Comparison of ENCODE assay signal across 22 cellular contexts in the genomic region with DNA sequence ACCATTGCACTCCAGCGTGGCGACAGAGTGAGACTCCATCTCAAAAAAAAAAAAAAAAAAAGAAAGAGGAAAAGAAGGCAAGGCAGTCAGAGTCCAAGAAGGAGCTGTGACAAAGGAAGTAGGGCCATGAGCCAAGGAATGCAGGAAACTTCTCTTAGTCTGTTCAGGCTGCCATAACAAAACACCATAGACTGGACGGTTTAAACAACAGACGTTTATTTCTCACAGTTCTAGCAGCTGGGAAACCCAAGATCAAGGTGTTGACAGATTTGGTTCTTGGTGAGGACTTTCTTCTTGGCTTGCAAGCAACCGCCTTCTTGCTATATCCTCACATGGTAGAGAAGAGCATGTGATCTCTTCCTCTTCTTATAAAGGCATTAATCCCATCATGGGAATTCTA. TPM values are rescaled to one million over a fixed set of nuclear protein-coding genes. Genes with fewer than 3 reads are reported as not detected.
DNase-seq lines count a peak whose midpoint lies in the region; ATAC-seq, FAIRE-seq and TF ChIP-seq lines count a peak whose summit lies in the region.
"Had no signal": no experiment of that assay in that cellular context is flagged by ENCODE, and none has a peak within 500 bp of the region (broad histone marks: within the 10 kb centered on the region; RNA-seq: fewer than 3 reads in every experiment).

No MANE protein-coding gene starts in this region.

- no peak for TF ChIP-seq EP300 in H1 (IDR thresholded peaks at IDR 0.05; ENCODE audit: borderline replicate concordance in 1 of 2, low read depth in 2 of 2, low read length in 2 of 2)

- no peak overlapping the region for H3K9ac ChIP-seq in H1 (replicated peaks in 1 of 4; ENCODE audit: extremely low read depth in 1 of 4, low read depth in 3 of 4, low read length in 3 of 4)
- H3K9ac ChIP-seq: GM23248 had no signal

- TF ChIP-seq RAD21 in H1 (IDR thresholded peaks at IDR 0.05 in 1 of 2, conservative IDR thresholded peaks at IDR 0.05 in 1 of 2; ENCODE audit: low read depth in 2 of 2, low read length in 2 of 2): no peak

- H4K20me1 ChIP-seq in H1 (replicated peaks in 1 of 2; ENCODE audit: control insufficient read depth in 1 of 2, insufficient read depth in 2 of 2, low read length in 2 of 2): no peaks in the 10 kb centered on the region

- intact Hi-C loops in left ventricle myocardium inferior (cut with micrococcal nuclease): no loop called here
- intact Hi-C loops in cardiac septum (cut with DNase I): no loop called here

- H4K91ac ChIP-seq in H1 (replicated peaks; ENCODE audit: insufficient read length, low read length): no peak overlapping the region

- H2BK15ac ChIP-seq in H1 (ENCODE audit: low read length): 0 out of 2 replicates have a peak overlapping the region, but pooled peaks have one; percentile 83

- CTCF ChIA-PET in H1 (lab: Charles Lee; ENCODE audit: partially characterized antibody): interaction anchor here (0.7 to 1.5 kb wide), 3 partner anchors 28 to 1332 kb away, joined by 3 to 4 read pairs (median 3); no protein-coding TSS in a partner anchor

- H4K5ac ChIP-seq in H1 (ENCODE audit: insufficient read length, low read depth, low read length): no peak overlapping the region

- no peak for TF ChIP-seq CTCF in left ventricle myocardium inferior (IDR thresholded peaks at IDR 0.05; ENCODE audit: borderline replicate concordance)
- TF ChIP-seq CTCF in H1 (IDR thresholded peaks at IDR 0.05; ENCODE audit: control extremely low read depth in 1 of 3, insufficient read depth in 1 of 3, low read depth in 1 of 3, low read length in 3 of 3): no peak
- no peak for TF ChIP-seq CTCF in fibroblast of villous mesenchyme (IDR thresholded peaks at IDR 0.05; ENCODE audit: insufficient read depth, low read depth, low read length)

- POLR2A ChIA-PET in H1 (lab: Charles Lee; ENCODE audit: partially characterized antibody): interaction anchor here (1.2 to 6.5 kb wide), 3 partner anchors 13 to 21 kb away, joined by 3 to 46 read pairs (median 5); a partner anchor contains a TSS

- H2BK5ac ChIP-seq in H1 (ENCODE audit: low read depth, low read length): no peak overlapping the region

- H3K36me3 ChIP-seq in left ventricle myocardium inferior: no peaks in the 10 kb centered on the region
- no peaks in the 10 kb centered on the region for H3K36me3 ChIP-seq in H1 (ENCODE audit: control insufficient read depth in 2 of 4, insufficient read depth in 4 of 4, low read length in 3 of 4)
- H3K36me3 ChIP-seq: MG63 had no signal

- no peak overlapping the region for H2BK120ac ChIP-seq in H1 (replicated peaks; ENCODE audit: low read depth, low read length)

- H3K4me2 ChIP-seq in H1 (ENCODE audit: insufficient read depth in 1 of 2, low read depth in 2 of 2, low read length in 2 of 2): no peak overlapping the region
- H3K4me2 ChIP-seq: PC-9 had no signal

- H2BK12ac ChIP-seq in H1 (ENCODE audit: low read depth, low read length): peak overlapping the region; percentile 92; the same call in 1 of the 2 replicates

- H3K4me3 ChIP-seq in left ventricle myocardium inferior (no peak overlapping the region), H1 (ENCODE audit: extremely low read depth in 1 of 4, insufficient read depth in 2 of 4, low read depth in 3 of 4, low read length in 4 of 4) (no peak overlapping the region), fibroblast of villous mesenchyme (ENCODE audit: low read depth, low read length) (no peak overlapping the region)
- H3K4me3 ChIP-seq: GM23248, MG63, PC-9 had no signal

- no peak overlapping the region for H3K14ac ChIP-seq in H1 (ENCODE audit: insufficient read length)

- H3K18ac ChIP-seq in H1 (ENCODE audit: extremely low read depth, low read length): no peak overlapping the region

- DNase-seq in left ventricle myocardium inferior (no peak), cardiac septum (ENCODE audit: low spot score) (no peak), H1 (ENCODE audit: low read depth in 1 of 2, low spot score in 2 of 2) (no peak), fibroblast of villous mesenchyme (ENCODE audit: low read depth) (peak; percentile 19), NCI-H524 treated with DMSO at 0.1 percent for 48 hours (lab: John Stamatoyannopoulos, UW) (no peak), NCI-H526 treated with DMSO at 0.1 percent for 48 hours (lab: John Stamatoyannopoulos, UW) (no peak)
- DNase-seq: CD4-positive, CD25-positive, alpha-beta regulatory T cell; DMS153; DND-41; GM23248; H9; KBM-7; MG63; NCI-H1105 treated with DMSO at 0.1 percent for 48 hours; NCI-H2029; NCI-H446; NCI-H526; PC-9; RPMI8226; SHP77 had no signal

- peak overlapping the region; percentile 27 for H3K27ac ChIP-seq in left ventricle myocardium inferior (replicated peaks)
- no peak overlapping the region for H3K27ac ChIP-seq in H1 (ENCODE audit: low read depth, low read length)
- H3K27ac ChIP-seq: GM23248 had no signal

- no peak for ATAC-seq in GM21515 (IDR thresholded peaks at IDR 0.05; ENCODE audit: unreplicated experiment)

- H3K9me3 ChIP-seq in left ventricle myocardium inferior (replicated peaks): peaks cover 7% of the 10 kb centered on the region
- H3K9me3 ChIP-seq in H1 (ENCODE audit: insufficient read depth in 2 of 2, low read depth in 1 of 2, low read length in 1 of 2): no peaks in the 10 kb centered on the region; a peak in 1 of 4 replicates
- H3K9me3 ChIP-seq: MG63 had no signal

- H4K8ac ChIP-seq in H1 (ENCODE audit: extremely low read depth, insufficient read depth, low read length): no peak overlapping the region

- no peaks in the 10 kb centered on the region for H3K23me2 ChIP-seq in H1 (ENCODE audit: low read depth, low read length)

- no peak overlapping the region for H2AFZ ChIP-seq in H1 (ENCODE audit: low read length)
- H2AFZ ChIP-seq: GM23248, PC-9 had no signal

- H2AK5ac ChIP-seq in H1 (ENCODE audit: low read depth, low read length): no peak overlapping the region

- H3K27me3 ChIP-seq in left ventricle myocardium inferior (ENCODE audit: low read depth): no peaks in the 10 kb centered on the region
- H3K27me3 ChIP-seq in H1 (replicated peaks in 1 of 4; ENCODE audit: control insufficient read depth in 3 of 4, extremely low read depth in 1 of 4, insufficient read depth in 3 of 4, low read length in 3 of 4): no peaks in the 10 kb centered on the region
- H3K27me3 ChIP-seq: MG63 had no signal

- no peak overlapping the region for H3K56ac ChIP-seq in H1 (replicated peaks; ENCODE audit: insufficient read length, low read depth, low read length)

- no peak for FAIRE-seq in H1 (lab: Jason Lieb, UNC)
- FAIRE-seq: GM18507 had no signal

- H3K79me1 ChIP-seq in H1 (ENCODE audit: low read depth, low read length): no peaks in the 10 kb centered on the region

- H3K23ac ChIP-seq in H1 (ENCODE audit: insufficient read length): no peak overlapping the region

- 0 out of 2 replicates have a peak overlapping the region, but pooled peaks have one; percentile 83 for H2BK20ac ChIP-seq in H1 (ENCODE audit: low read length)

- WGBS in H1 (ENCODE audit: extremely low coverage in 1 of 2, insufficient coverage in 1 of 2, insufficient read length in 1 of 2, insufficient replicate concordance in 2 of 2, low coverage in 1 of 2, low lambda C conversion rate in 2 of 2, missing lambda C conversion rate in 1 of 2), 2 experiments: 89% methylated on average over 5 of the region's 5 CpGs; no CpG with 5 or more reads in 1 of the 2 experiments

- no peak for TF ChIP-seq POLR2A in H1 (IDR thresholded peaks at IDR 0.05; ENCODE audit: control extremely low read depth in 1 of 2, low read depth in 2 of 2, low read length in 2 of 2)

- H3K4ac ChIP-seq in H1 (replicated peaks; ENCODE audit: insufficient read length, low read depth, low read length): no peak overlapping the region

- peaks cover 5% of the 10 kb centered on the region for H3K4me1 ChIP-seq in left ventricle myocardium inferior
- peaks cover 2 to 8% (median 6%) of the 10 kb centered on the region in 4 experiments; a peak in 6 of 7 replicates for H3K4me1 ChIP-seq in H1 (replicated peaks in 1 of 4; ENCODE audit: control insufficient read depth in 3 of 4, insufficient read depth in 4 of 4, low read length in 3 of 4)

- H3K79me2 ChIP-seq in H1 (ENCODE audit: control insufficient read depth in 1 of 2, insufficient read depth in 2 of 2, low read length in 2 of 2): no peaks in the 10 kb centered on the region

TF ChIP-seq in H1, 55 proteins besides CTCF, POLR2A, EP300 and RAD21 (continues in another document):
- TF ChIP-seq FOSL1 (IDR thresholded peaks at IDR 0.05; ENCODE audit: insufficient read depth, low read depth, low read length): no peak
- no peak for TF ChIP-seq HDAC2 (IDR thresholded peaks at IDR 0.05; ENCODE audit: borderline replicate concordance in 1 of 2, low read depth in 2 of 2, low read length in 2 of 2)
- TF ChIP-seq ZNF274 (IDR thresholded peaks at IDR 0.05; ENCODE audit: borderline replicate concordance, extremely low read depth, low read length): no peak
- no peak for TF ChIP-seq JUND (IDR thresholded peaks at IDR 0.05; ENCODE audit: low read length)
- TF ChIP-seq SIN3A (conservative IDR thresholded peaks at IDR 0.05 in 1 of 2, IDR thresholded peaks at IDR 0.05 in 1 of 2; ENCODE audit: low read depth in 1 of 2, low read length in 2 of 2): no peak
- TF ChIP-seq SUZ12 (IDR thresholded peaks at IDR 0.05; ENCODE audit: low read length): no peak

RNA-seq across cellular contexts. Expression of a gene that starts 13.1 kb away (rescaled TPM):
- total RNA-seq in left ventricle myocardium inferior (71.2 TPM), cardiac septum (59.5 TPM), fibroblast of villous mesenchyme (109 and 167 TPM in 2 replicates)
- total RNA-seq in H1 (2021; fragmentation: NEBNext Ultra II Directional; extraction: Animal tissue kit (Norgen Biotek cat#: 25700)): 232 and 238 TPM in 2 replicates
- 43.1 and 108 TPM in 2 replicates for polyA plus RNA-seq in H1 (2011; rRNA removed)
- polyA plus RNA-seq in H1 (2011; cell fraction: cytosol; rRNA removed): 110 TPM
- 18.0 TPM for polyA plus RNA-seq in H1 (2011; cell fraction: nucleus; rRNA removed)
- 139 to 308 TPM (median 165 TPM) in 4 replicates for polyA plus RNA-seq in H1 (2012, experiment 1 of 2)
- 33.2 TPM for polyA plus RNA-seq in H1 (2012, experiment 2 of 2)
- polyA plus RNA-seq in H1 (2013, experiment 1 of 2): 211 TPM
- polyA plus RNA-seq in H1 (2013, experiment 2 of 2): 225 TPM
- polyA minus RNA-seq in H1 (2011; rRNA and poly(A)+ RNA removed): 42.5 and 47.7 TPM in 2 replicates
- polyA minus RNA-seq in H1 (2011; cell fraction: cytosol; rRNA and poly(A)+ RNA removed): 66.4 TPM
- 39.5 TPM for polyA minus RNA-seq in H1 (2011; cell fraction: nucleus; rRNA and poly(A)+ RNA removed)

RNA-seq across cellular contexts. Expression of a gene that starts 14.1 kb away (rescaled TPM):
- total RNA-seq in left ventricle myocardium inferior (21.4 TPM), cardiac septum (24.4 TPM), fibroblast of villous mesenchyme (53.8 and 82.5 TPM in 2 replicates)
- 128 and 133 TPM in 2 replicates for total RNA-seq in H1 (2021; fragmentation: NEBNext Ultra II Directional; extraction: Animal tissue kit (Norgen Biotek cat#: 25700))
- 38.9 and 41.5 TPM in 2 replicates for polyA plus RNA-seq in H1 (2011; rRNA removed)
- 76.2 TPM for polyA plus RNA-seq in H1 (2011; cell fraction: cytosol; rRNA removed)
- 47.4 TPM for polyA plus RNA-seq in H1 (2011; cell fraction: nucleus; rRNA removed)
- 97.0 to 148 TPM (median 108 TPM) in 4 replicates for polyA plus RNA-seq in H1 (2012, experiment 1 of 2)
- polyA plus RNA-seq in H1 (2012, experiment 2 of 2): 10.5 TPM
- polyA plus RNA-seq in H1 (2013, experiment 1 of 2): 222 TPM
- polyA plus RNA-seq in H1 (2013, experiment 2 of 2): 204 TPM
- 42.4 and 42.9 TPM in 2 replicates for polyA minus RNA-seq in H1 (2011; rRNA and poly(A)+ RNA removed)
- 55.5 TPM for polyA minus RNA-seq in H1 (2011; cell fraction: cytosol; rRNA and poly(A)+ RNA removed)
- 193 TPM for polyA minus RNA-seq in H1 (2011; cell fraction: nucleus; rRNA and poly(A)+ RNA removed)
